Comparison of ENCODE assay signal across 17 cellular contexts in genomic region chr1:246989901-246990300, GRCh38. TPM values are rescaled to one million over a fixed set of nuclear protein-coding genes. Genes with fewer than 3 reads are reported as not detected.
DNase-seq lines count a peak whose midpoint lies in the region; ATAC-seq and TF ChIP-seq lines count a peak whose summit lies in the region.
"Had no signal": no experiment of that assay in that cellular context is flagged by ENCODE, and none has a peak within 500 bp of the region (broad histone marks: within the 10 kb centered on the region; RNA-seq: fewer than 3 reads in every experiment).

No MANE protein-coding gene starts in this region.

- TF ChIP-seq RAD21 in liver (IDR thresholded peaks at IDR 0.05): no peak

- 94% methylated on average over 2 of the region's 2 CpGs for WGBS in liver

- TF ChIP-seq CTCF in liver (IDR thresholded peaks at IDR 0.05; ENCODE audit: low read depth, low read length, missing input control): no peak

- H3K4me3 ChIP-seq in BLaER1: peak overlapping the region; percentile 39; the same call in 1 of the 2 replicates
- peak overlapping the region in 7 of 10 experiments; percentile 10 to 49 (median 36); a peak in 8 of 20 replicates for H3K4me3 ChIP-seq in BLaER1 treated with 17β-estradiol and CSF1 and Interleukin-3, amounts not matched to agents 10 nM and 100 nM
- H3K4me3 ChIP-seq in adipocyte (ENCODE audit: low read length): peak overlapping the region; percentile 37
- H3K4me3 ChIP-seq in liver (ENCODE audit: low read depth in 1 of 3, low read length in 3 of 3): peak overlapping the region in 2 of 3 donors; percentile 23 to 41
- H3K4me3 ChIP-seq: GM12878, HAP-1 had no signal

- no peak overlapping the region for H3K4me2 ChIP-seq in BLaER1
- H3K4me2 ChIP-seq in BLaER1 treated with 17β-estradiol and CSF1 and Interleukin-3, amounts not matched to agents 10 nM and 100 nM: no peak overlapping the region

- H4K20me1 ChIP-seq in BLaER1: no peaks in the 10 kb centered on the region
- no peaks in the 10 kb centered on the region for H4K20me1 ChIP-seq in BLaER1 treated with 17β-estradiol and CSF1 and Interleukin-3, amounts not matched to agents 10 nM and 100 nM

- peaks cover 100% of the 10 kb centered on the region for H3K9me3 ChIP-seq in BLaER1
- H3K9me3 ChIP-seq in BLaER1 treated with 17β-estradiol and CSF1 and Interleukin-3, amounts not matched to agents 10 nM and 100 nM (replicated peaks in 1 of 11): peaks cover 100% of the 10 kb centered on the region in 11 experiments
- H3K9me3 ChIP-seq in adipocyte (ENCODE audit: control insufficient read depth, low read length): peaks cover 92% of the 10 kb centered on the region
- peaks cover 25 to 77% (median 43%) of the 10 kb centered on the region in 4 donors for H3K9me3 ChIP-seq in liver (ENCODE audit: control insufficient read depth in 4 of 4, low read length in 3 of 4)

- H3K4me1 ChIP-seq in BLaER1 (no peaks in the 10 kb centered on the region), adipocyte (ENCODE audit: control insufficient read depth, insufficient read depth, low read length) (no peaks in the 10 kb centered on the region), liver (ENCODE audit: control insufficient read depth in 4 of 4, insufficient read depth in 4 of 4, low read length in 3 of 4) (no peaks in the 10 kb centered on the region)
- no peaks in the 10 kb centered on the region for H3K4me1 ChIP-seq in BLaER1 treated with 17β-estradiol and CSF1 and Interleukin-3, amounts not matched to agents 10 nM and 100 nM
- H3K4me1 ChIP-seq: HAP-1 had no signal

- no peak for DNase-seq in adipocyte (ENCODE audit: low read depth)
- no peak for DNase-seq in DMS153 treated with DMSO at 0.1 percent for 48 hours (lab: John Stamatoyannopoulos, UW; ENCODE audit: unreplicated experiment)
- DNase-seq: Calu3; CD4-positive, alpha-beta memory T cell; COR-L47; DMS153; DMS79; EL; GDM1; GOT3 had no signal

- no peak overlapping the region for H3K27ac ChIP-seq in BLaER1
- no peak overlapping the region for H3K27ac ChIP-seq in BLaER1 treated with 17β-estradiol and CSF1 and Interleukin-3, amounts not matched to agents 10 nM and 100 nM
- no peak overlapping the region for H3K27ac ChIP-seq in liver (ENCODE audit: low read depth in 1 of 2, low read length in 2 of 2)

- H3K36me3 ChIP-seq in BLaER1 (peaks cover 99% of the 10 kb centered on the region), adipocyte (ENCODE audit: control insufficient read depth, insufficient read depth, low read length, severe bottlenecking) (peaks cover 3% of the 10 kb centered on the region), liver (ENCODE audit: control insufficient read depth in 4 of 4, insufficient read depth in 3 of 4, low read depth in 1 of 4, low read length in 3 of 4) (no peaks in the 10 kb centered on the region)
- H3K36me3 ChIP-seq in BLaER1 treated with 17β-estradiol and CSF1 and Interleukin-3, amounts not matched to agents 10 nM and 100 nM: peaks cover 95 to 100% (median 100%) of the 10 kb centered on the region in 11 experiments

- H3K27me3 ChIP-seq in BLaER1 (no peaks in the 10 kb centered on the region), adipocyte (replicated peaks; ENCODE audit: control insufficient read depth, insufficient read depth, low read length) (no peaks in the 10 kb centered on the region), liver (ENCODE audit: control insufficient read depth in 4 of 4, insufficient read depth in 4 of 4, low read length in 3 of 4) (no peaks in the 10 kb centered on the region)
- H3K27me3 ChIP-seq in BLaER1 treated with 17β-estradiol and CSF1 and Interleukin-3, amounts not matched to agents 10 nM and 100 nM: no peaks in the 10 kb centered on the region

- ATAC-seq in GM18511 (IDR thresholded peaks at IDR 0.05; ENCODE audit: unreplicated experiment) (no peak), HG03342 (IDR thresholded peaks at IDR 0.05; ENCODE audit: unreplicated experiment) (no peak)
- ATAC-seq: GM12878 had no signal

- H3K9ac ChIP-seq in BLaER1 (no peak overlapping the region), adipocyte (ENCODE audit: low read length) (no peak overlapping the region), liver (ENCODE audit: low read depth in 1 of 2, low read length in 2 of 2) (no peak overlapping the region)
- H3K9ac ChIP-seq in BLaER1 treated with 17β-estradiol and CSF1 and Interleukin-3, amounts not matched to agents 10 nM and 100 nM: no peak overlapping the region

TF ChIP-seq in liver, 16 proteins besides CTCF, POLR2A, EP300 and RAD21:
- TF ChIP-seq, protein P1, sequence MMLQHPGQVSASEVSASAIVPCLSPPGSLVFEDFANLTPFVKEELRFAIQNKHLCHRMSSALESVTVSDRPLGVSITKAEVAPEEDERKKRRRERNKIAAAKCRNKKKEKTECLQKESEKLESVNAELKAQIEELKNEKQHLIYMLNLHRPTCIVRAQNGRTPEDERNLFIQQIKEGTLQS (IDR thresholded peaks at IDR 0.05): no peak
- no peak for TF ChIP-seq FOXA2 (IDR thresholded peaks at IDR 0.05)
- TF ChIP-seq FOXA1 (IDR thresholded peaks at IDR 0.05): no peak
TF ChIP-seq in liver: peak in this region for 0.

RNA-seq across cellular contexts. Expression of gene ZNF695, which starts 18.0 kb away (rescaled TPM):
- total RNA-seq in liver: 1 to 10 TPM in 1 of 2 donors, not detected in 1; 1.5 TPM
- not detected for polyA plus RNA-seq in liver
- total RNA-seq: CD4-positive, alpha-beta memory T cell had no signal
- polyA plus RNA-seq: CD4-positive, alpha-beta memory T cell had no signal

RNA-seq across cellular contexts. Expression of gene AHCTF1, which starts 58.2 kb away (rescaled TPM):
- 10 to 100 TPM; 15.9 to 17.5 TPM for total RNA-seq in liver
- 1 to 10 TPM; 4.2 to 5.3 TPM for polyA plus RNA-seq in liver
